In genomic region chr15:81002254-81003022, GRCh38 we compare ENCODE assay signal across 1 cellular context.
TF ChIP-seq lines count a peak whose summit lies in the region.

No MANE protein-coding gene starts in this region.

TF ChIP-seq in HCT116, 20 proteins besides CTCF, POLR2A, EP300 and RAD21 (continued from another document):
- TF ChIP-seq REST (IDR thresholded peaks at IDR 0.05; ENCODE audit: low read depth) (no peak), ELF1 (IDR thresholded peaks at IDR 0.05; ENCODE audit: borderline replicate concordance, low read depth) (no peak), MAX (IDR thresholded peaks at IDR 0.05) (no peak), EZH2phosphoT487 (IDR thresholded peaks at IDR 0.05; ENCODE audit: borderline replicate concordance) (no peak), SP1 (IDR thresholded peaks at IDR 0.05; ENCODE audit: low read depth) (no peak), JUND (IDR thresholded peaks at IDR 0.05) (no peak)
